ENCODE assay signal across 11 cellular contexts in genomic region chr1:223747838-223748335, GRCh38. TPM values are rescaled to one million over a fixed set of nuclear protein-coding genes. Genes with fewer than 3 reads are reported as not detected.
DNase-seq lines count a peak whose midpoint lies in the region; ATAC-seq, FAIRE-seq and TF ChIP-seq lines count a peak whose summit lies in the region.
"Had no signal": no experiment of that assay in that cellular context is flagged by ENCODE, and none has a peak within 500 bp of the region (broad histone marks: within the 10 kb centered on the region; RNA-seq: fewer than 3 reads in every experiment).

No MANE protein-coding gene starts in this region.

- H3K36me3 Mint-ChIP-seq in activated naive CD4-positive, alpha-beta T cell treated with anti-CD3 and anti-CD28 coated beads, Interleukin-2, amount 10 ng/mL, durations not matched to agents 7 days and 5 days: peaks cover 60% of the 10 kb centered on the region
- H3K36me3 Mint-ChIP-seq in memory B cell: peaks cover 27% of the 10 kb centered on the region

- no peak overlapping the region for H3K4me2 ChIP-seq in GM12878 (ENCODE audit: control insufficient read depth, insufficient read depth)

- H3K4me3 ChIP-seq in GM12878 (no peak overlapping the region), upper lobe of right lung (no peak overlapping the region)
- H3K4me3 ChIP-seq: BLaER1 treated with 17β-estradiol and CSF1 and Interleukin-3, amounts not matched to agents 10 nM and 100 nM had no signal

- BruUV-seq in GM12878 (replicated peaks; lab: Mats Ljungman, UMichigan): no TSS peak

- WGBS in GM12878 (ENCODE audit: insufficient coverage, insufficient replicate concordance, low lambda C conversion rate, missing lambda C conversion rate): 20% methylated on average over 4 of the region's 4 CpGs

- TF ChIP-seq CTCF in GM12878 (IDR thresholded peaks at IDR 0.05 in 2 of 3, conservative IDR thresholded peaks at IDR 0.05 in 1 of 3; ENCODE audit: control insufficient read depth in 2 of 3, extremely low read depth in 1 of 3, insufficient read depth in 1 of 3, low read depth in 3 of 3, low read length in 3 of 3): no peak
- TF ChIP-seq CTCF in upper lobe of right lung (IDR thresholded peaks at IDR 0.05): no peak

- H3K27me3 ChIP-seq in GM12878 (replicated peaks in 1 of 2; ENCODE audit: control insufficient read depth in 2 of 2, insufficient read depth in 2 of 2, low read length in 1 of 2): no peaks in the 10 kb centered on the region
- no peaks in the 10 kb centered on the region for H3K27me3 ChIP-seq in upper lobe of right lung
- H3K27me3 ChIP-seq: BLaER1 treated with 17β-estradiol and CSF1 and Interleukin-3, amounts not matched to agents 10 nM and 100 nM had no signal

- CTCF ChIA-PET in activated naive CD4-positive, alpha-beta T cell treated with anti-CD3 and anti-CD28 coated beads, Interleukin-2, amount 10 ng/mL, durations not matched to agents 7 days and 5 days (lab: Charles Lee): interaction anchor here (0.6 to 5.8 kb wide), 8 partner anchors 9 to 484 kb away, joined by 3 to 71 read pairs (median 14); partner anchors contain the start of gene CAPN2
- CTCF ChIA-PET in GM12878 (lab: Yijun Ruan, JAX): interaction anchor here (1.1 to 6.0 kb wide), 3 partner anchors 43 to 52 kb away, joined by 5 to 69 read pairs (median 39); no protein-coding TSS in a partner anchor

- FAIRE-seq in GM12878 (lab: Jason Lieb, UNC): no peak
- FAIRE-seq: H1 had no signal

- intact Hi-C loops in GM12878 (cut with micrococcal nuclease; ENCODE audit: unreplicated experiment) (no loop called here), upper lobe of right lung (cut with DNase I) (loop anchor here (2.0 kb wide), 1 partner anchor 37 kb away; no protein-coding TSS in a partner anchor)

- no peak for TF ChIP-seq POLR2A in GM12878 (IDR thresholded peaks at IDR 0.05; ENCODE audit: low read depth, low read length)

- POLR2A ChIA-PET in GM12878 (lab: Charles Lee): no interaction called here

- ATAC-seq in GM12878 (0 out of 3 replicates have a peak, but pooled peaks have one; percentile 7), memory B cell (ENCODE audit: low read depth) (no peak), upper lobe of right lung (peak; percentile 25), HG02588 (IDR thresholded peaks at IDR 0.05; ENCODE audit: unreplicated experiment) (no peak)

- no peak overlapping the region for H3K27ac ChIP-seq in GM12878 (ENCODE audit: control insufficient read depth, insufficient read depth)
- H3K27ac ChIP-seq in upper lobe of right lung: peak overlapping the region; percentile 76
- H3K27ac ChIP-seq: BLaER1 treated with 17β-estradiol and CSF1 and Interleukin-3, amounts not matched to agents 10 nM and 100 nM had no signal

- peak overlapping the region; percentile 10 for H3K27ac Mint-ChIP-seq in activated naive CD4-positive, alpha-beta T cell treated with anti-CD3 and anti-CD28 coated beads, Interleukin-2, amount 10 ng/mL, durations not matched to agents 7 days and 5 days
- peak overlapping the region; percentile 4 for H3K27ac Mint-ChIP-seq in memory B cell

- no peak for DNase-seq in activated naive CD4-positive, alpha-beta T cell treated with anti-CD3 and anti-CD28 coated beads, Interleukin-2, amount 10 ng/mL, durations not matched to agents 7 days and 5 days
- DNase-seq in activated naive CD4-positive, alpha-beta T cell treated with Interleukin-2 at 50 U/mL for 16 hours: no peak
- DNase-seq in GM12878 (ENCODE audit: low read depth, low spot score) (no peak), memory B cell (ENCODE audit: low spot score in 2 of 2) (no peak), upper lobe of right lung (no peak), NCI-H128 (lab: John Stamatoyannopoulos, UW; ENCODE audit: unreplicated experiment) (no peak), HUDEP-2 (lab: John Stamatoyannopoulos, UW; ENCODE audit: unreplicated experiment in 76 of 76) (no peak)
- DNase-seq: activated T-cell treated with anti-CD3 and anti-CD28 coated beads, Interleukin-2, amount 50 U/mL, for 4 hours had no signal

- peaks cover 14% of the 10 kb centered on the region for H3K4me1 Mint-ChIP-seq in activated naive CD4-positive, alpha-beta T cell treated with anti-CD3 and anti-CD28 coated beads, Interleukin-2, amount 10 ng/mL, durations not matched to agents 7 days and 5 days
- H3K4me1 Mint-ChIP-seq in memory B cell: peaks cover 20% of the 10 kb centered on the region

- no peaks in the 10 kb centered on the region for H3K79me2 ChIP-seq in GM12878 (ENCODE audit: control insufficient read depth, insufficient read depth, low read length)

- H3K9ac ChIP-seq in GM12878 (ENCODE audit: control insufficient read depth, insufficient read depth, low read length): no peak overlapping the region
- H3K9ac ChIP-seq: BLaER1 treated with 17β-estradiol and CSF1 and Interleukin-3, amounts not matched to agents 10 nM and 100 nM had no signal

- SMC1A ChIA-PET in GM12878 (lab: Charles Lee; ENCODE audit: uncharacterized antibody, unreplicated experiment): interaction anchor here (1.2 kb wide), 1 partner anchor 49 kb away, joined by 3 read pairs; no protein-coding TSS in a partner anchor

- H2AFZ ChIP-seq in GM12878 (ENCODE audit: control insufficient read depth, low read depth, low read length): no peak overlapping the region

- no peak for TF ChIP-seq RAD21 in GM12878 (IDR thresholded peaks at IDR 0.05; ENCODE audit: insufficient read depth, low read depth, low read length)

- H3K4me3 Mint-ChIP-seq in activated naive CD4-positive, alpha-beta T cell treated with anti-CD3 and anti-CD28 coated beads, Interleukin-2, amount 10 ng/mL, durations not matched to agents 7 days and 5 days: no peak overlapping the region
- H3K4me3 Mint-ChIP-seq in memory B cell: peak overlapping the region; percentile 88

- RAD21 ChIA-PET in GM12878 (lab: Charles Lee; ENCODE audit: unreplicated experiment): interaction anchor here (1.9 kb wide), 1 partner anchor 37 kb away, joined by 8 read pairs; the partner anchor contains the start of gene CAPN2

- H3K36me3 ChIP-seq in GM12878 (ENCODE audit: control insufficient read depth in 2 of 2, insufficient read depth in 2 of 2, low read length in 1 of 2) (no peaks in the 10 kb centered on the region; a peak in 2 of 4 replicates), upper lobe of right lung (peaks cover 82% of the 10 kb centered on the region)

- H3K4me1 ChIP-seq in GM12878 (ENCODE audit: control insufficient read depth, insufficient read depth, low read length): peaks cover 6% of the 10 kb centered on the region
- H3K4me1 ChIP-seq in upper lobe of right lung: peaks cover 17% of the 10 kb centered on the region

- H3K9me3 Mint-ChIP-seq in activated naive CD4-positive, alpha-beta T cell treated with anti-CD3 and anti-CD28 coated beads, Interleukin-2, amount 10 ng/mL, durations not matched to agents 7 days and 5 days: no peaks in the 10 kb centered on the region
- H3K9me3 Mint-ChIP-seq in memory B cell: no peaks in the 10 kb centered on the region
- H3K9me3 Mint-ChIP-seq: activated T-cell treated with anti-CD3 and anti-CD28 coated beads, Interleukin-2, amount 50 U/mL, for 4 hours had no signal

- no peaks in the 10 kb centered on the region for H3K27me3 Mint-ChIP-seq in activated naive CD4-positive, alpha-beta T cell treated with anti-CD3 and anti-CD28 coated beads, Interleukin-2, amount 10 ng/mL, durations not matched to agents 7 days and 5 days
- no peaks in the 10 kb centered on the region for H3K27me3 Mint-ChIP-seq in memory B cell

- no peak for TF ChIP-seq EP300 in GM12878 (IDR thresholded peaks at IDR 0.05; ENCODE audit: borderline replicate concordance in 1 of 2, control insufficient read depth in 1 of 2, low read depth in 2 of 2, low read length in 2 of 2)

- H3K9me3 ChIP-seq in GM12878 (replicated peaks; ENCODE audit: control insufficient read depth, insufficient read depth, low read length) (no peaks in the 10 kb centered on the region), upper lobe of right lung (no peaks in the 10 kb centered on the region)
- H3K9me3 ChIP-seq: BLaER1 treated with 17β-estradiol and CSF1 and Interleukin-3, amounts not matched to agents 10 nM and 100 nM had no signal

- in situ Hi-C loops in GM12878 (cut with MboI): no loop called here

- H4K20me1 ChIP-seq in GM12878 (ENCODE audit: control insufficient read depth, insufficient read depth): no peaks in the 10 kb centered on the region

TF ChIP-seq in GM12878, 131 proteins besides CTCF, POLR2A, EP300 and RAD21 (continues in another document):
- no peak for TF ChIP-seq ZNF24 (IDR thresholded peaks at IDR 0.05)
- TF ChIP-seq ZNF274 (IDR thresholded peaks at IDR 0.05; ENCODE audit: insufficient read depth, insufficient read length): no peak
- TF ChIP-seq SKIL (IDR thresholded peaks at IDR 0.05; ENCODE audit: low read depth, poor library complexity, severe bottlenecking): no peak

RNA-seq across cellular contexts. Expression of gene CAPN2, which starts 35.5 kb away (rescaled TPM):
- 0.93 and 1.9 TPM in 2 replicates for total RNA-seq in GM12878 (2013; cell fraction: nucleolus; rRNA removed)
- total RNA-seq in GM12878 (2014; rRNA removed) (12.2 and 16.3 TPM in 2 replicates), GM12878 (2014; rRNA removed; fragmentation: Illumina TruSeq; extraction: Trizol) (17.6 and 18.2 TPM in 2 replicates), GM12878 (2021) (17.9 and 18.9 TPM in 2 replicates), upper lobe of right lung (306 TPM)
- 12.0 TPM for polyA plus RNA-seq in GM12878 (2011; ENCODE audit: low read depth)
- polyA plus RNA-seq in GM12878 (2011; rRNA removed) (9.3 and 10.4 TPM in 2 replicates), GM12878 (2014; fragmentation: Illumina TruSeq; extraction: Trizol) (17.7 and 18.0 TPM in 2 replicates), GM12878 (2014; fragmentation: Nextera tagmentation; extraction: Ambion mirVana) (1 to 10 TPM; 6.0 to 8.2 TPM), GM12878 (2014; rRNA removed) (21.4 and 26.4 TPM in 2 replicates), GM12878 (2016; fragmentation: Nextera tagmentation; extraction: Ambion mirVana) (10 to 100 TPM; 15.7 to 16.9 TPM)
- 5.4 and 6.3 TPM in 2 replicates for polyA plus RNA-seq in GM12878 (2011; cell fraction: cytosol; rRNA removed)
- 20.0 and 22.4 TPM in 2 replicates for polyA plus RNA-seq in GM12878 (2011; cell fraction: nucleus; rRNA removed)
- polyA plus RNA-seq in GM12878 (2012): 4.8 and 9.3 TPM in 2 replicates
- 8.2 and 10.8 TPM in 2 replicates for polyA minus RNA-seq in GM12878 (2011; rRNA and poly(A)+ RNA removed)
- polyA minus RNA-seq in GM12878 (2011; cell fraction: cytosol; rRNA and poly(A)+ RNA removed): 3.5 and 4.8 TPM in 2 replicates
- polyA minus RNA-seq in GM12878 (2011; cell fraction: nucleus; rRNA and poly(A)+ RNA removed): 4.1 and 9.7 TPM in 2 replicates

Comparison
In these comparisons a context has a peak if more than half of its experiments do, and no peak if none do; other contexts are left out.
1. ATAC-seq: peak in GM12878 (single experiment) and upper lobe of right lung (single experiment); none in memory B cell (single experiment) and HG02588 (single experiment).
2. RNA of gene CAPN2, which starts 35.5 kb away (total RNA-seq): 306 TPM in upper lobe of right lung (single experiment); 0.93 to 18.9 TPM in GM12878; every median in the first group is over 10 times any median in the second.